ENCODE assay signal across 1 cellular context in genomic region chr12:124804011-124804621, GRCh38.
TF ChIP-seq lines count a peak whose summit lies in the region.

No MANE protein-coding gene starts in this region.

TF ChIP-seq in SK-N-SH treated with all-trans-retinoic acid at 6 μM for 48 hours, 23 proteins besides CTCF, POLR2A, EP300 and RAD21 (continued from another document):
- TF ChIP-seq ZNF8 (CRISPR knock-in tag; IDR thresholded peaks at IDR 0.05) (no peak), ZNF70 (CRISPR knock-in tag; IDR thresholded peaks at IDR 0.05) (no peak), TOX (CRISPR knock-in tag; IDR thresholded peaks at IDR 0.05; ENCODE audit: borderline replicate concordance) (no peak), SNAI2 (CRISPR knock-in tag; IDR thresholded peaks at IDR 0.05) (no peak), TSHZ2 (CRISPR knock-in tag; IDR thresholded peaks at IDR 0.05) (no peak)
TF ChIP-seq in SK-N-SH treated with all-trans-retinoic acid at 6 μM for 48 hours: peak in this region for 0.
